In the genomic region with DNA sequence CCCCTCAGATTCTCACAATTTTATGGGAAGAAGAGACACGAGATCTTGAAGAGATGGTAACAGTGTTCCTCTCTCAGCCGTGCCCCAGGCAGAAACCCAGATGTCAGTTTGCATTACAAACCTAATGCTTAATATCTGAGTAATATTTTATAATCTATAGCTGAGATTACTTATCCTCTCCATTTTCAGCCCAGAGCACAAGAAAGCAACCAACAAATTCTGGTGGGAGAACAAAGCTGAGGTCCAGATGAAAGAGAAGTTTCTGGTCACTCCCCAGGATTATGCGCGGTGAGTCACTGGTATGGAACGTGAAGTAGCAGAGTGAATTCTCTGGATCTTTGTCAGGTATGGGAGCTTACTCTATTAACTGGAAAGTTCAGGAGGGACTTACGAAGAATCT, we compare ENCODE assay signal across 2 cellular contexts.
TF ChIP-seq lines count a peak whose summit lies in the region.

No MANE protein-coding gene starts in this region.

TF ChIP-seq in A549, 52 proteins besides CTCF, POLR2A, EP300 and RAD21:
- TF ChIP-seq NPAS2 (CRISPR knock-in tag; IDR thresholded peaks at IDR 0.05; ENCODE audit: borderline replicate concordance) (no peak), REST (IDR thresholded peaks at IDR 0.05) (no peak), RARB (CRISPR knock-in tag; IDR thresholded peaks at IDR 0.05) (no peak), FOSL2 (IDR thresholded peaks at IDR 0.05) (peak; percentile 34; the same call in 1 of the 2 replicates), FOSL2 (CRISPR knock-in tag; IDR thresholded peaks at IDR 0.05) (peak; percentile 69), FOSB (CRISPR knock-in tag; IDR thresholded peaks at IDR 0.05) (no peak), JUNB (IDR thresholded peaks at IDR 0.05) (no peak)

TF ChIP-seq in HEK293, 187 proteins besides CTCF, POLR2A, EP300 and RAD21:
- TF ChIP-seq, protein P1, sequence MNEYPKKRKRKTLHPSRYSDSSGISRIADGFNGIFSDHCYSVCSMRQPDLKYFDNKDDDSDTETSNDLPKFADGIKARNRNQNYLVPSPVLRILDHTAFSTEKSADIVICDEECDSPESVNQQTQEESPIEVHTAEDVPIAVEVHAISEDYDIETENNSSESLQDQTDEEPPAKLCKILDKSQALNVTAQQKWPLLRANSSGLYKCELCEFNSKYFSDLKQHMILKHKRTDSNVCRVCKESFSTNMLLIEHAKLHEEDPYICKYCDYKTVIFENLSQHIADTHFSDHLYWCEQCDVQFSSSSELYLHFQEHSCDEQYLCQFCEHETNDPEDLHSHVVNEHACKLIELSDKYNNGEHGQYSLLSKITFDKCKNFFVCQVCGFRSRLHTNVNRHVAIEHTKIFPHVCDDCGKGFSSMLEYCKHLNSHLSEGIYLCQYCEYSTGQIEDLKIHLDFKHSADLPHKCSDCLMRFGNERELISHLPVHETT (tag by site-specific recombination; IDR thresholded peaks at IDR 0.05): no peak
- no peak for TF ChIP-seq ZNF610 (tag by site-specific recombination; IDR thresholded peaks at IDR 0.05; ENCODE audit: borderline replicate concordance)
- no peak for TF ChIP-seq IKZF3 (tag by site-specific recombination; IDR thresholded peaks at IDR 0.05)
- no peak for TF ChIP-seq ZNF571 (tag by site-specific recombination; IDR thresholded peaks at IDR 0.05)
- TF ChIP-seq ZNF2 (tag by site-specific recombination; IDR thresholded peaks at IDR 0.05): no peak
- TF ChIP-seq, protein P2, sequence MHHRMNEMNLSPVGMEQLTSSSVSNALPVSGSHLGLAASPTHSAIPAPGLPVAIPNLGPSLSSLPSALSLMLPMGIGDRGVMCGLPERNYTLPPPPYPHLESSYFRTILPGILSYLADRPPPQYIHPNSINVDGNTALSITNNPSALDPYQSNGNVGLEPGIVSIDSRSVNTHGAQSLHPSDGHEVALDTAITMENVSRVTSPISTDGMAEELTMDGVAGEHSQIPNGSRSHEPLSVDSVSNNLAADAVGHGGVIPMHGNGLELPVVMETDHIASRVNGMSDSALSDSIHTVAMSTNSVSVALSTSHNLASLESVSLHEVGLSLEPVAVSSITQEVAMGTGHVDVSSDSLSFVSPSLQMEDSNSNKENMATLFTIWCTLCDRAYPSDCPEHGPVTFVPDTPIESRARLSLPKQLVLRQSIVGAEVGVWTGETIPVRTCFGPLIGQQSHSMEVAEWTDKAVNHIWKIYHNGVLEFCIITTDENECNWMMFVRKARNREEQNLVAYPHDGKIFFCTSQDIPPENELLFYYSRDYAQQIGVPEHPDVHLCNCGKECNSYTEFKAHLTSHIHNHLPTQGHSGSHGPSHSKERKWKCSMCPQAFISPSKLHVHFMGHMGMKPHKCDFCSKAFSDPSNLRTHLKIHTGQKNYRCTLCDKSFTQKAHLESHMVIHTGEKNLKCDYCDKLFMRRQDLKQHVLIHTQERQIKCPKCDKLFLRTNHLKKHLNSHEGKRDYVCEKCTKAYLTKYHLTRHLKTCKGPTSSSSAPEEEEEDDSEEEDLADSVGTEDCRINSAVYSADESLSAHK (tag by site-specific recombination; IDR thresholded peaks at IDR 0.05): peak; percentile 49; the same call in 1 of the 2 replicates
- peak; percentile 21; the same call in 1 of the 2 replicates for TF ChIP-seq ZNF394 (tag by site-specific recombination; IDR thresholded peaks at IDR 0.05; ENCODE audit: borderline replicate concordance)
- peak; percentile 34; the same call in 1 of the 2 replicates for TF ChIP-seq BCL11A (tag by site-specific recombination; IDR thresholded peaks at IDR 0.05; ENCODE audit: low read depth)
